In the genomic region with DNA sequence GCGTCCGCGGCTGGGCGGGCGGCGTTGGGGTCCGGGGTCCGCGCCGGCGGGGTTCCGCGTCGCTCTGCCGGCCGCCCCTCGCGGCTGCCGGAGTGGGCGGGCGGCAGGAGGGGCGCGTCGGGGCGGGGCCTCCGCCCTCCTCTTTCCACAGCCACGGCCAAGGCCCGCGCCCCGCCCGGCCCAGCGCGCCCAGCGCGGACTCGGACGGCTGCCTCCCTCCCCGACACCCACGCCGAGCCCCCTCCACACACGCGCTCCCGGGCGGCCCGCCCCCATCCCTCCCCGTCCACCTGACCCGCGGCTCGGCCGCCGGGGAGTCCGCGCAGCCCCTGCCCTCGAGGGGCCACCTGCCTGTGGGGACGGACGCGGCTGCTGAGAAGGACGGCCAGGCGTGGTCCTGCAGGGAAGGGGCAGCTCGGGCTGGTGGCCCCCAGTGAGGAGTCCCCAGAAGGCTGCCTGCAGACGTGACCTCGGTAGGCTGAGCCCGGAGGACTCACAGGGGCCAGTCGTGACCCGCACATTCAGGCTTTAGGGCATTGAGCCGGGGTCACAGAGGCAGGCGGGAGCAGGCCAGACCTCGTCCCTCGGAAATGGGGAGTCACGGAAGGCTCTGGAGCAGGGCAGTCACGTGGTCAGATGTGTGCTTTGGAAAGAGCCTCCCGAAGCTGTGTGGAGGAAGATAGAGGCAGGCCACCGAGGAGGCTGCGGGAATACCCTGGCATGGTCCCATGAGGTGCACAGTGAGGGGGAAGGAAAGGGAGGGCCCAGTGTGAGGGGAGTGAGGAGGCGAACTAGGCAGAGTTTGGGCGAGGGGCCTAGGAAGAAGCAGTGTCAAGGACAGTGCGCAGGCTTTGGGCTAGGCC, we compare ENCODE assay signal across 8 cellular contexts. TPM values are rescaled to one million over a fixed set of nuclear protein-coding genes. Genes with fewer than 3 reads are reported as not detected.
DNase-seq lines count a peak whose midpoint lies in the region; ATAC-seq, FAIRE-seq and TF ChIP-seq lines count a peak whose summit lies in the region.

A gene (minus strand): TSS at position 94 of the 863 bp plus-strand sequence. CDS start 24,980 bp downstream, outside the sequence.

- peak within 1 kb of the TSS; percentile 40 for H2AFZ ChIP-seq in endothelial cell of umbilical vein (ENCODE audit: low read depth, low read length)

- H3K4me3 ChIP-seq in AG04449 (ENCODE audit: low read depth, low read length) = 0 out of 2 replicates have a peak within 1 kb of the TSS, but pooled peaks have one; percentile 3
- peak within 1 kb of the TSS; percentile 47 for H3K4me3 ChIP-seq in HUES6 (ENCODE audit: low read depth, low read length)
- peak within 1 kb of the TSS in 1 of 3 experiments; percentile 31 for H3K4me3 ChIP-seq in endothelial cell of umbilical vein (replicated peaks in 1 of 3; ENCODE audit: insufficient read depth in 1 of 3, low read depth in 1 of 3, low read length in 3 of 3)

- H3K4me3 Mint-ChIP-seq in naive thymus-derived CD8-positive, alpha-beta T cell = peak within 1 kb of the TSS; percentile 64 to 84 (median 78)

- H3K4me1 ChIP-seq in HUES6 (ENCODE audit: control insufficient read depth, insufficient read depth, low read length) (peaks cover 10% of the 10 kb centered on the region; the same call in 1 of the 2 replicates), endothelial cell of umbilical vein (ENCODE audit: control insufficient read depth, extremely low read depth, insufficient read depth, low read length) (no peaks in the 10 kb centered on the region)

- peaks cover 19 to 40% (median 30%) of the 10 kb centered on the region in 5 donors for H3K27me3 Mint-ChIP-seq in naive thymus-derived CD8-positive, alpha-beta T cell

- H3K9ac ChIP-seq in HUES6 (ENCODE audit: low read length) (no peak within 1 kb of the TSS), endothelial cell of umbilical vein (replicated peaks; ENCODE audit: extremely low read depth, insufficient read depth, low read length) (no peak within 1 kb of the TSS)

- ATAC-seq in naive thymus-derived CD8-positive, alpha-beta T cell = peak; percentile 34 to 80
- ATAC-seq in HG02885 (IDR thresholded peaks at IDR 0.05; ENCODE audit: poor library complexity, unreplicated experiment) (no peak), GM18870 (IDR thresholded peaks at IDR 0.05; ENCODE audit: unreplicated experiment) (no peak), HG03460 (IDR thresholded peaks at IDR 0.05; ENCODE audit: unreplicated experiment) (no peak)

- TF ChIP-seq POLR2A in endothelial cell of umbilical vein (IDR thresholded peaks at IDR 0.05; ENCODE audit: low read depth, low read length) = no peak

- H3K4me2 ChIP-seq in endothelial cell of umbilical vein (ENCODE audit: insufficient read depth, low read length) = no peak within 1 kb of the TSS

- dilution Hi-C loops in endothelial cell of umbilical vein (cut with MboI; ENCODE audit: extremely low pct_ligation_motif_present, low sequenced_read_pairs) = no loop called here

- H3K27me3 ChIP-seq in HUES6 (ENCODE audit: control insufficient read depth, insufficient read depth, low read length) (peaks cover 46% of the 10 kb centered on the region), endothelial cell of umbilical vein (ENCODE audit: control insufficient read depth in 2 of 2, insufficient read depth in 2 of 2, low read length in 2 of 2) (peaks cover 5 to 9% of the 10 kb centered on the region in 2 experiments)

- H3K79me2 ChIP-seq in endothelial cell of umbilical vein (ENCODE audit: control insufficient read depth, insufficient read depth, low read length) = no peaks in the 10 kb centered on the region

- no peak for FAIRE-seq in endothelial cell of umbilical vein (lab: Jason Lieb, UNC)

- H3K36me3 Mint-ChIP-seq in naive thymus-derived CD8-positive, alpha-beta T cell = no peaks in the 10 kb centered on the region

- POLR2A ChIA-PET in AG04449 (lab: Yijun Ruan, JAX) = no interaction called here
- POLR2A ChIA-PET in endothelial cell of umbilical vein (lab: Charles Lee) = no interaction called here
- POLR2A ChIA-PET in naive thymus-derived CD8-positive, alpha-beta T cell (lab: Charles Lee) = no interaction called here

- H3K4me1 Mint-ChIP-seq in naive thymus-derived CD8-positive, alpha-beta T cell = peaks cover 29 to 47% (median 37%) of the 10 kb centered on the region in 4 donors

- intact Hi-C loops in endothelial cell of umbilical vein (cut with micrococcal nuclease) = no loop called here

- CTCF ChIA-PET in AG04449 (lab: Yijun Ruan, JAX) (no interaction called here), endothelial cell of umbilical vein (lab: Charles Lee) (interaction anchor here (0.6 to 1.0 kb wide), 2 partner anchors 10 to 484 kb away, joined by 4 to 5 read pairs; no protein-coding TSS in a partner anchor)

- peak within 1 kb of the TSS in 8 of 10 donors; percentile 48 to 79 (median 64) for H3K27ac Mint-ChIP-seq in naive thymus-derived CD8-positive, alpha-beta T cell

- DNase-seq in AG04449 (ENCODE audit: low read depth, low spot score) = no peak
- DNase-seq in endothelial cell of umbilical vein (ENCODE audit: low read depth, low spot score) = no peak
- peak in 2 of 10 donors; percentile 38 to 39 for DNase-seq in naive thymus-derived CD8-positive, alpha-beta T cell
- DNase-seq in NK-92 (lab: John Stamatoyannopoulos, UW; ENCODE audit: unreplicated experiment) = no peak

- H3K36me3 ChIP-seq in HUES6 (ENCODE audit: control insufficient read depth, insufficient read depth, low read length) (no peaks in the 10 kb centered on the region), endothelial cell of umbilical vein (ENCODE audit: control insufficient read depth in 2 of 2, extremely low read depth in 1 of 2, insufficient read depth in 2 of 2, low read length in 2 of 2) (no peaks in the 10 kb centered on the region)

- TF ChIP-seq CTCF in AG04449 (IDR thresholded peaks at IDR 0.05; ENCODE audit: insufficient read depth, low read length, missing control alignments) (no peak), endothelial cell of umbilical vein (IDR thresholded peaks at IDR 0.05; ENCODE audit: extremely low read depth in 1 of 2, insufficient read depth in 1 of 2, low read depth in 1 of 2, low read length in 2 of 2) (no peak)

- no peaks in the 10 kb centered on the region for H4K20me1 ChIP-seq in endothelial cell of umbilical vein (replicated peaks; ENCODE audit: control insufficient read depth, extremely low read depth, insufficient read depth, low read length)

- no peak within 1 kb of the TSS for H3K27ac ChIP-seq in HUES6 (ENCODE audit: low read depth, low read length)
- H3K27ac ChIP-seq in endothelial cell of umbilical vein (ENCODE audit: insufficient read depth, low read depth, low read length) = no peak within 1 kb of the TSS

- no peaks in the 10 kb centered on the region for H3K9me1 ChIP-seq in endothelial cell of umbilical vein (replicated peaks; ENCODE audit: control insufficient read depth, extremely low read depth, insufficient read depth, low read length)

- H3K9me3 ChIP-seq in HUES6 (ENCODE audit: control insufficient read depth, insufficient read depth, low read depth, low read length) = no peaks in the 10 kb centered on the region
- no peaks in the 10 kb centered on the region for H3K9me3 ChIP-seq in endothelial cell of umbilical vein (replicated peaks; ENCODE audit: control insufficient read depth, insufficient read depth, low read length)

- H3K9me3 Mint-ChIP-seq in naive thymus-derived CD8-positive, alpha-beta T cell = no peaks in the 10 kb centered on the region

- no TSS peak for BruUV-seq in endothelial cell of umbilical vein (replicated peaks; lab: Mats Ljungman, UMichigan)

TF ChIP-seq in endothelial cell of umbilical vein, 7 proteins besides CTCF, POLR2A, EP300 and RAD21:
- no peak for TF ChIP-seq GATA2 (IDR thresholded peaks at IDR 0.05; ENCODE audit: insufficient read depth, insufficient read length, low read depth, low read length)
- no peak for TF ChIP-seq EZH2 (IDR thresholded peaks at IDR 0.05; ENCODE audit: borderline replicate concordance, low read depth, low read length, severe bottlenecking)
- TF ChIP-seq, protein P1, sequence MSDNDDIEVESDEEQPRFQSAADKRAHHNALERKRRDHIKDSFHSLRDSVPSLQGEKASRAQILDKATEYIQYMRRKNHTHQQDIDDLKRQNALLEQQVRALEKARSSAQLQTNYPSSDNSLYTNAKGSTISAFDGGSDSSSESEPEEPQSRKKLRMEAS (IDR thresholded peaks at IDR 0.05; ENCODE audit: insufficient read depth, insufficient read length) = peak; percentile 17

RNA-seq across cellular contexts. Expression of the gene that starts here (rescaled TPM):
- 0.78 and 1.3 TPM in 2 replicates for total RNA-seq in endothelial cell of umbilical vein
- 1.2 and 1.6 TPM in 2 replicates for polyA plus RNA-seq in endothelial cell of umbilical vein
- polyA plus RNA-seq in endothelial cell of umbilical vein (2011; cell fraction: cytosol; rRNA removed) = 0.83 and 0.97 TPM in 2 replicates
- 0.75 and 0.77 TPM in 2 replicates for polyA plus RNA-seq in endothelial cell of umbilical vein (2011; cell fraction: nucleus; rRNA removed)
- polyA plus RNA-seq in endothelial cell of umbilical vein (2012) = 1.4 and 2.9 TPM in 2 replicates
- 0.73 and 1.1 TPM in 2 replicates for polyA minus RNA-seq in endothelial cell of umbilical vein
- not detected for polyA minus RNA-seq in endothelial cell of umbilical vein (2011; cell fraction: cytosol; rRNA and poly(A)+ RNA removed)
- polyA minus RNA-seq in endothelial cell of umbilical vein (2011; cell fraction: nucleus; rRNA and poly(A)+ RNA removed) = 0.19 TPM in 2 replicates
- under 1 TPM; 0.22 to 0.31 TPM for total RNA-seq in naive thymus-derived CD8-positive, alpha-beta T cell
- under 1 TPM; 0.07 to 0.22 (median 0.15) TPM for polyA plus RNA-seq in naive thymus-derived CD8-positive, alpha-beta T cell

Comparison
In these comparisons a context has a peak if more than half of its experiments do, and no peak if none do; other contexts are left out.
1. Peak in ATAC-seq in naive thymus-derived CD8-positive, alpha-beta T cell; RNA of the gene not detected or under 1 TPM.